ENCODE assay signal across 27 cellular contexts in the genomic region with DNA sequence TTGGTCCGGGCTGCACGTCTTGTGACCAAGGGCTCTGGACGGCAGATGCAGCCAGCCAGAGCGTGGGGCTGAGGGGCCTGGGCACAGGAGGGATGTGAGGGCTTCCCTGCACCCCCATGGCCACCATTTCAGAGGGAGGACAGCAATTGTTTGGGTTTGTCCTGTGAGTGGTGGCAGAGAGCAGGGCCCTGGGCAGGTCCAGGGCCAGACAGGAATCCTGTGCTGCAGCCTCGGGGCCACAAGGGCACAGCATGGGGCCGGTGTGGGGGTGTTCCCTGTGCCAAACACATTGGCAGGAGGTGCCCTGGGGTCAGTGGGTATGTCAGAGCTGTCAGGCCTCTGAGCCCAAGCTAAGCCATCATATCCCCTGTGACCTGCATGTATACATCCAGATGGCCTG. TPM values are rescaled to one million over a fixed set of nuclear protein-coding genes. Genes with fewer than 3 reads are reported as not detected.
"Had no signal": no experiment of that assay in that cellular context is flagged by ENCODE, and none has a peak within 500 bp of the region (broad histone marks: within the 10 kb centered on the region; RNA-seq: fewer than 3 reads in every experiment).

No MANE protein-coding gene starts in this region.

- H3K4me3 ChIP-seq: neural progenitor cell, pancreas, prostate gland, right lobe of liver, sigmoid colon, suprapubic skin, testis, tibial artery, transverse colon, upper lobe of right lung, uterus had no signal

- ATAC-seq: naive thymus-derived CD4-positive, alpha-beta T cell; pancreas; stimulated activated memory B cell treated with anti-CD40 and anti-IgM and Interleukin-4, amounts not matched to agents 10 μg/mL and 1 μg/mL and 100 μg/mL, for 72 hours; stimulated activated naive CD8-positive, alpha-beta T cell treated with anti-CD3 and anti-CD28 coated beads, Interleukin-15, amount 100 ng/mL, for 72 hours; stimulated activated naive CD8-positive, alpha-beta T cell treated with anti-CD3 and anti-CD28 coated beads, Interleukin-15, Interleukin-2, amounts not matched to agents 100 U/mL and 50 U/mL, for 24 hours had no signal

- DNase-seq: naive thymus-derived CD4-positive, alpha-beta T cell; natural killer cell; nucleus accumbens; pancreas; retina; right lobe of liver; sigmoid colon; small intestine; stimulated activated CD4-positive, alpha-beta T cell treated with anti-CD3 and anti-CD28 coated beads, Interleukin-15, amount 100 ng/mL, for 24 hours; stimulated activated CD4-positive, alpha-beta T cell treated with anti-CD3 and anti-CD28 coated beads, Interleukin-2, amount 100 ng/mL, for 24 hours; stimulated activated CD4-positive, alpha-beta T cell treated with anti-CD3 and anti-CD28 coated beads, Interleukin-4, amount 100 ng/mL, for 1 hour; stimulated activated CD4-positive, alpha-beta T cell treated with anti-CD3 and anti-CD28 coated beads, Interleukin-4, amount 100 ng/mL, for 4 hours; stimulated activated CD8-positive, alpha-beta memory T cell treated with anti-CD3 and anti-CD28 coated beads, Interleukin-4, amount 100 ng/mL, for 48 hours; stimulated activated naive CD4-positive, alpha-beta T cell; stimulated activated naive CD8-positive, alpha-beta T cell treated with anti-CD3 and anti-CD28 coated beads, Interleukin-15, amount 100 ng/mL, for 72 hours; stimulated activated naive CD8-positive, alpha-beta T cell treated with anti-CD3 and anti-CD28 coated beads, Interleukin-15, Interleukin-2, amounts not matched to agents 100 U/mL and 50 U/mL, for 24 hours; substantia nigra; testis; tibial artery; transverse colon; upper lobe of right lung; uterus had no signal

- H3K4me2 ChIP-seq: neural progenitor cell had no signal

- FAIRE-seq: pancreas, small intestine had no signal

- H3K4me1 ChIP-seq: neural progenitor cell, pancreas, prostate gland, right lobe of liver, sigmoid colon, suprapubic skin, testis, tibial artery, transverse colon, upper lobe of right lung, uterus had no signal

- H3K27ac ChIP-seq: neural progenitor cell, neutrophil, pancreas, prostate gland, right lobe of liver, sigmoid colon, suprapubic skin, testis, tibial artery, transverse colon, upper lobe of right lung, uterus had no signal

- H3K9me3 ChIP-seq: neutrophil, pancreas, prostate gland, right lobe of liver, sigmoid colon, suprapubic skin, testis, tibial artery, upper lobe of right lung, uterus had no signal

RNA-seq across cellular contexts. Expression of gene WTIP, which starts 32.2 kb away (rescaled TPM):
- polyA plus RNA-seq: naive thymus-derived CD4-positive, alpha-beta T cell had no signal
